In genomic region chr11:119368121-119369034, GRCh38 we compare ENCODE assay signal across 8 cellular contexts. TPM values are rescaled to one million over a fixed set of nuclear protein-coding genes. Genes with fewer than 3 reads are reported as not detected.
DNase-seq lines count a peak whose midpoint lies in the region; ATAC-seq and TF ChIP-seq lines count a peak whose summit lies in the region.

No MANE protein-coding gene starts in this region.

- H3K36me3 ChIP-seq in HCT116 (ENCODE audit: control insufficient read depth in 1 of 2, insufficient read depth in 2 of 2, low read length in 2 of 2) (no peaks in the 10 kb centered on the region), OCI-LY1 (ENCODE audit: insufficient read depth, low read length) (no peaks in the 10 kb centered on the region)

- H3K27ac ChIP-seq in HCT116 (ENCODE audit: low read depth, low read length) (no peak overlapping the region), OCI-LY1 (ENCODE audit: low read depth, low read length, poor library complexity, severe bottlenecking) (peak overlapping the region; percentile 94)

- peak; percentile 21; the same call in 1 of the 2 replicates for ATAC-seq in HCT116
- peak; percentile 43 for ATAC-seq in Right ventricle myocardium inferior
- no peak for ATAC-seq in GM18511 (IDR thresholded peaks at IDR 0.05; ENCODE audit: unreplicated experiment)
- ATAC-seq in GM19452 (IDR thresholded peaks at IDR 0.05; ENCODE audit: unreplicated experiment), result no peak
- no peak for ATAC-seq in HG02759 (IDR thresholded peaks at IDR 0.05; ENCODE audit: unreplicated experiment)

- H3K27me3 ChIP-seq in HCT116 (ENCODE audit: insufficient read depth, low read length) (peaks cover 6% of the 10 kb centered on the region; the same call in 1 of the 2 replicates), OCI-LY1 (ENCODE audit: insufficient read depth, low read length) (no peaks in the 10 kb centered on the region)

- TF ChIP-seq POLR2A in HCT116 (IDR thresholded peaks at IDR 0.05; ENCODE audit: borderline replicate concordance, extremely low read depth, insufficient read depth, insufficient read length), result no peak

- RAD21 ChIA-PET in HCT116 (lab: Charles Lee; ENCODE audit: low non-redundant PET in 1 of 2, low total read pairs in 2 of 2, uncharacterized antibody in 2 of 2, unreplicated experiment in 2 of 2), result interaction anchor here (0.5 to 1.4 kb wide), 3 partner anchors 12 to 362 kb away, joined by 3 read pairs; no protein-coding TSS in a partner anchor

- peaks cover 38 to 57% of the 10 kb centered on the region in 2 experiments for H3K4me1 ChIP-seq in HCT116 (ENCODE audit: control insufficient read depth in 1 of 2, insufficient read depth in 2 of 2, low read length in 2 of 2)
- peaks cover 77% of the 10 kb centered on the region for H3K4me1 ChIP-seq in OCI-LY1 (ENCODE audit: insufficient read depth, low read length, severe bottlenecking)

- CTCF ChIA-PET in HCT116 (lab: Charles Lee), result interaction anchor here (1.0 to 3.4 kb wide), 6 partner anchors 12 to 106 kb away, joined by 3 to 24 read pairs (median 6); partner anchors contain the start of gene USP2

- no peak for TF ChIP-seq RAD21 in HCT116 (IDR thresholded peaks at IDR 0.05; ENCODE audit: low read depth)

- no peaks in the 10 kb centered on the region for H3K9me3 ChIP-seq in HCT116 (ENCODE audit: control insufficient read depth in 1 of 2, insufficient read depth in 1 of 2, low read depth in 1 of 2, low read length in 2 of 2)
- no peaks in the 10 kb centered on the region for H3K9me3 ChIP-seq in OCI-LY1 (ENCODE audit: low read length)

- no peaks in the 10 kb centered on the region for H4K20me1 ChIP-seq in HCT116 (ENCODE audit: insufficient read depth)
- H4K20me1 ChIP-seq in OCI-LY1 (ENCODE audit: insufficient read depth, low read length), result no peaks in the 10 kb centered on the region

- H3K9me2 ChIP-seq in HCT116 (ENCODE audit: insufficient read depth) (no peaks in the 10 kb centered on the region), OCI-LY1 (ENCODE audit: low read depth, low read length) (no peaks in the 10 kb centered on the region)

- in situ Hi-C loops in GM13977 (cut with MboI; ENCODE audit: low pct_unique_long_range_greater_than_20kb, low sequenced_read_pairs, unreplicated experiment), result no loop called here

- TF ChIP-seq CTCF in HCT116 (IDR thresholded peaks at IDR 0.05 in 2 of 3, conservative IDR thresholded peaks at IDR 0.05 in 1 of 3; ENCODE audit: borderline replicate concordance in 1 of 3, insufficient read depth in 1 of 3, low read depth in 2 of 3, low read length in 2 of 3) (no peak), OCI-LY1 (IDR thresholded peaks at IDR 0.05; ENCODE audit: low read length) (no peak), GM13977 (IDR thresholded peaks at IDR 0.05; ENCODE audit: extremely low read depth, insufficient read depth, missing control alignments) (no peak)

- H3K9ac ChIP-seq in HCT116 (ENCODE audit: low read length) (no peak overlapping the region), OCI-LY1 (ENCODE audit: low read length) (peak overlapping the region; percentile 53; the same call in 1 of the 2 replicates)

- no peak for DNase-seq in HCT116 (ENCODE audit: low read depth, low spot score)
- DNase-seq in Right ventricle myocardium inferior (ENCODE audit: missing footprints), result peak; percentile 85
- DNase-seq in renal cortical epithelial cell (ENCODE audit: low read depth), result peak; percentile 80
- DNase-seq in GM13977 (ENCODE audit: low spot score), result no peak

- no peaks in the 10 kb centered on the region for H3F3A ChIP-seq in OCI-LY1 (ENCODE audit: insufficient read depth, low read length)

- H3K79me2 ChIP-seq in HCT116 (ENCODE audit: insufficient read depth, low read length) (no peaks in the 10 kb centered on the region), OCI-LY1 (ENCODE audit: insufficient read depth, low read length) (no peaks in the 10 kb centered on the region)

- H3K4me2 ChIP-seq in HCT116 (ENCODE audit: low read length) (peak overlapping the region; percentile 54), OCI-LY1 (ENCODE audit: low read length) (peak overlapping the region; percentile 39; the same call in 1 of the 2 replicates)

- intact Hi-C loops in HCT116 (cut with micrococcal nuclease), result no loop called here
- intact Hi-C loops in Right ventricle myocardium inferior (cut with DNase I), result no loop called here

- POLR2A ChIA-PET in HCT116 (lab: Charles Lee), result no interaction called here

- H3K4me3 ChIP-seq in HCT116 (replicated peaks in 1 of 2; ENCODE audit: low read depth in 1 of 2, low read length in 2 of 2), result no peak overlapping the region
- H3K4me3 ChIP-seq in OCI-LY1 (ENCODE audit: low read depth, low read length, poor library complexity, severe bottlenecking), result no peak overlapping the region

- BruUV-seq in HCT116 (replicated peaks; lab: Mats Ljungman, UMichigan), result no TSS peak

- H2AFZ ChIP-seq in HCT116 (ENCODE audit: low read depth, low read length, poor library complexity, severe bottlenecking) (no peak overlapping the region), OCI-LY1 (ENCODE audit: low read length) (no peak overlapping the region)

TF ChIP-seq in HCT116, 20 proteins besides CTCF, POLR2A, EP300 and RAD21:
- TF ChIP-seq ATF3 (IDR thresholded peaks at IDR 0.05) (no peak), POLR2AphosphoS5 (IDR thresholded peaks at IDR 0.05; ENCODE audit: low read depth, low read length) (no peak), YY1 (IDR thresholded peaks at IDR 0.05; ENCODE audit: extremely low read depth, insufficient replicate concordance, low read depth, low read length) (no peak), ZFX (IDR thresholded peaks at IDR 0.05) (no peak), JUND (IDR thresholded peaks at IDR 0.05) (no peak), EZH2 (IDR thresholded peaks at IDR 0.05) (no peak), EZH2phosphoT487 (IDR thresholded peaks at IDR 0.05; ENCODE audit: borderline replicate concordance) (no peak), FOSL1 (IDR thresholded peaks at IDR 0.05; ENCODE audit: low read depth) (no peak), ZNF274 (IDR thresholded peaks at IDR 0.05; ENCODE audit: low read depth, low read length) (no peak), SP1 (IDR thresholded peaks at IDR 0.05; ENCODE audit: low read depth) (no peak), CBX3 (IDR thresholded peaks at IDR 0.05; ENCODE audit: low read depth) (no peak), EGR1 (IDR thresholded peaks at IDR 0.05; ENCODE audit: low read depth) (no peak), CEBPB (IDR thresholded peaks at IDR 0.05; ENCODE audit: low read depth) (no peak), MAX (IDR thresholded peaks at IDR 0.05) (no peak), TCF7L2 (IDR thresholded peaks at IDR 0.05; ENCODE audit: borderline replicate concordance, extremely low read depth, insufficient read depth, insufficient read length) (no peak)
- TF ChIP-seq, protein P1, sequence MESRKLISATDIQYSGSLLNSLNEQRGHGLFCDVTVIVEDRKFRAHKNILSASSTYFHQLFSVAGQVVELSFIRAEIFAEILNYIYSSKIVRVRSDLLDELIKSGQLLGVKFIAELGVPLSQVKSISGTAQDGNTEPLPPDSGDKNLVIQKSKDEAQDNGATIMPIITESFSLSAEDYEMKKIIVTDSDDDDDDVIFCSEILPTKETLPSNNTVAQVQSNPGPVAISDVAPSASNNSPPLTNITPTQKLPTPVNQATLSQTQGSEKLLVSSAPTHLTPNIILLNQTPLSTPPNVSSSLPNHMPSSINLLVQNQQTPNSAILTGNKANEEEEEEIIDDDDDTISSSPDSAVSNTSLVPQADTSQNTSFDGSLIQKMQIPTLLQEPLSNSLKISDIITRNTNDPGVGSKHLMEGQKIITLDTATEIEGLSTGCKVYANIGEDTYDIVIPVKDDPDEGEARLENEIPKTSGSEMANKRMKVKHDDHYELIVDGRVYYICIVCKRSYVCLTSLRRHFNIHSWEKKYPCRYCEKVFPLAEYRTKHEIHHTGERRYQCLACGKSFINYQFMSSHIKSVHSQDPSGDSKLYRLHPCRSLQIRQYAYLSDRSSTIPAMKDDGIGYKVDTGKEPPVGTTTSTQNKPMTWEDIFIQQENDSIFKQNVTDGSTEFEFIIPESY (IDR thresholded peaks at IDR 0.05; ENCODE audit: extremely low read depth, insufficient replicate concordance, low read length), result no peak

RNA-seq across cellular contexts. Expression of gene USP2, which starts 13.1 kb away (rescaled TPM):
- total RNA-seq in HCT116 (2021; ENCODE audit: unreplicated experiment) (5.0 TPM), Right ventricle myocardium inferior (140 TPM), renal cortical epithelial cell (3.6 and 9.7 TPM in 2 replicates)
- 3.6 and 4.0 TPM in 2 replicates for polyA plus RNA-seq in HCT116 (2012)

RNA-seq across cellular contexts. Expression of gene MFRP, which starts 21.9 kb away (rescaled TPM):
- total RNA-seq in HCT116 (2021; ENCODE audit: unreplicated experiment), result not detected
- not detected in 2 replicates for polyA plus RNA-seq in HCT116 (2012)
- not detected for total RNA-seq in Right ventricle myocardium inferior
- not detected in 2 replicates for total RNA-seq in renal cortical epithelial cell

RNA-seq across cellular contexts. Expression of gene C1QTNF5, which starts 27.7 kb away (rescaled TPM):
- total RNA-seq in HCT116 (2021; ENCODE audit: unreplicated experiment) (not detected), Right ventricle myocardium inferior (17.5 TPM), renal cortical epithelial cell (5.6 and 15.7 TPM in 2 replicates)
- not detected in 2 replicates for polyA plus RNA-seq in HCT116 (2012)

RNA-seq across cellular contexts. Expression of gene RNF26, which starts 34.1 kb away (rescaled TPM):
- total RNA-seq in HCT116 (2021; ENCODE audit: unreplicated experiment) (45.6 TPM), Right ventricle myocardium inferior (13.1 TPM), renal cortical epithelial cell (3.0 and 16.3 TPM in 2 replicates)
- polyA plus RNA-seq in HCT116 (2012), result 49.8 and 55.4 TPM in 2 replicates

RNA-seq across cellular contexts. Expression of gene MCAM, which starts 51.4 kb away (rescaled TPM):
- total RNA-seq in HCT116 (2021; ENCODE audit: unreplicated experiment), result 17.4 TPM
- polyA plus RNA-seq in HCT116 (2012), result 18.3 and 20.6 TPM in 2 replicates
- 68.7 TPM for total RNA-seq in Right ventricle myocardium inferior
- total RNA-seq in renal cortical epithelial cell, result 559 and 965 TPM in 2 replicates

Comparison
In these comparisons a context has a peak if more than half of its experiments do, and no peak if none do; other contexts are left out.
1. ATAC-seq: peak in HCT116 (single experiment) and Right ventricle myocardium inferior (single experiment); none in GM18511 (single experiment), GM19452 (single experiment) and HG02759 (single experiment).
2. DNase-seq: peak in Right ventricle myocardium inferior (single experiment) and renal cortical epithelial cell (single experiment); none in HCT116 (single experiment) and GM13977 (single experiment).
3. RNA of gene USP2, which starts 13.1 kb away (total RNA-seq): 140 TPM in Right ventricle myocardium inferior (single experiment); 3.6 to 9.7 TPM in renal cortical epithelial cell and 5.0 TPM in HCT116 (single experiment); every median in the first group is over 10 times any median in the second.